7 cellular contexts compared by ENCODE assay signal in genomic region chr2:13180729-13181128, GRCh38.
"Had no signal": no experiment of that assay in that cellular context is flagged by ENCODE, and none has a peak within 500 bp of the region (broad histone marks: within the 10 kb centered on the region; RNA-seq: fewer than 3 reads in every experiment).

No MANE protein-coding gene starts in this region.

- H3K4me3 ChIP-seq: GM23338 had no signal

- ATAC-seq: GM23338, HepG2 had no signal

- H3K27ac Mint-ChIP-seq: GM23338 had no signal

- H3K36me3 Mint-ChIP-seq: IgD-negative memory B cell had no signal

- H3K4me3 Mint-ChIP-seq: GM23338, H9, IgD-negative memory B cell had no signal

- H3K27ac ChIP-seq: HL-60 had no signal

- H3K4me1 Mint-ChIP-seq: GM23338, H9, IgD-negative memory B cell had no signal

- DNase-seq: H9, HCEC 1CT, KBM-7 had no signal
